ENCODE assay signal across 13 cellular contexts in the genomic region with DNA sequence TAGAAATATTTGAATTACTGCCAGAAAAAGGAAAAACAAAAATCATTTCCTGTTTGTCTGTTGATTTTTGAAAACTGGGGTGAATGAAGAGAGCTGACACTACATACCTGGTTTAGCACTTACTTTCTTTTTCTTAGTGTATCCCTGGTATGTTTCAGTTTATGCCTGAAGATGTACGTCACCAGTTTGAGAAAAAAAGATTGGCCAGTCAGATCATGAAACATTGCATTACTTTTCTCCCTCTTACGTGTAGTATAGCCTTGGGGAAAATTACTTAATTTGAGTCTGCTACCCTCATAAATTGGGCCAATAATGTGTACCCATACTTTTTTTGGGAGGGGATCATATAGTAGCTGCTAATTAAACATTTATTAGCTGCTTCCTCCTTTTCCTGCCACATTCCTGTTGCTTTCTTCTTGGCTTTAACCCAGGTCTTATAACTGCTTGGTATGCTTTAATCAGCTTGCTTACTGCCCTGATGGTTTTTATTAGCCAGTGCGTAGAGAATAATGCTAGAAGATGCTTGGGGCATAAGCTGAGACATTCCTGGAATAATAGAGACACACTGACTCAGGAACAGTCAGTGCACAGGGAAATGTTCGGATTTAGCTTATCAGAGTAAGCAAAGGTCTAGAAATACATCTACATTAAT. TPM values are rescaled to one million over a fixed set of nuclear protein-coding genes. Genes with fewer than 3 reads are reported as not detected.
DNase-seq lines count a peak whose midpoint lies in the region; ATAC-seq and TF ChIP-seq lines count a peak whose summit lies in the region.
"Had no signal": no experiment of that assay in that cellular context is flagged by ENCODE, and none has a peak within 500 bp of the region (broad histone marks: within the 10 kb centered on the region; RNA-seq: fewer than 3 reads in every experiment).

No MANE protein-coding gene starts in this region.

- peaks cover 7% of the 10 kb centered on the region for H3K9me3 Mint-ChIP-seq in MCF 10A (ENCODE audit: unreplicated experiment)

- TF ChIP-seq CTCF in MCF 10A (IDR thresholded peaks at IDR 0.05; ENCODE audit: unreplicated experiment) (no peak), breast epithelium (IDR thresholded peaks at IDR 0.05) (no peak), VCaP (conservative IDR thresholded peaks at IDR 0.05) (no peak), foreskin fibroblast (IDR thresholded peaks at IDR 0.05; ENCODE audit: low read depth, low read length) (no peak), GM20000 (IDR thresholded peaks at IDR 0.05; ENCODE audit: extremely low read depth, missing control alignments) (no peak)

- no peak overlapping the region for H3K4me3 Mint-ChIP-seq in MCF 10A (ENCODE audit: unreplicated experiment)
- H3K4me3 Mint-ChIP-seq: nephron progenitor cell had no signal

- no peak for ATAC-seq in left colon
- ATAC-seq: Right ventricle myocardium inferior had no signal

- peaks cover 5% of the 10 kb centered on the region for H3K4me1 Mint-ChIP-seq in MCF 10A (ENCODE audit: insufficient read depth, unreplicated experiment)
- H3K4me1 Mint-ChIP-seq: nephron progenitor cell had no signal

- no peaks in the 10 kb centered on the region for H3K27me3 Mint-ChIP-seq in MCF 10A (ENCODE audit: insufficient read depth, unreplicated experiment)

- no peaks in the 10 kb centered on the region for H3K36me3 ChIP-seq in breast epithelium

- H3K27ac Mint-ChIP-seq in MCF 10A (ENCODE audit: low read depth, unreplicated experiment), result no peak overlapping the region
- H3K27ac Mint-ChIP-seq: nephron progenitor cell had no signal

- POLR2A ChIA-PET in MCF 10A (lab: Yijun Ruan, JAX), result interaction anchor here (0.6 to 1.7 kb wide), 4 partner anchors 9 to 436 kb away, joined by 3 to 9 read pairs (median 4); no protein-coding TSS in a partner anchor

- DNase-seq in MCF 10A (ENCODE audit: unreplicated experiment), result peak; percentile 22
- no peak for DNase-seq in breast epithelium (ENCODE audit: low spot score in 2 of 2)
- peak; percentile 83 to 93 for DNase-seq in foreskin fibroblast
- no peak for DNase-seq in NCI-H1436 treated with DMSO at 0.1 percent for 48 hours (lab: John Stamatoyannopoulos, UW)
- no peak for DNase-seq in GM20000 (ENCODE audit: low spot score)
- DNase-seq in left colon, result no peak
- no peak for DNase-seq in NCI-H2107 (lab: John Stamatoyannopoulos, UW)
- DNase-seq: ACHN; activated effector memory CD4-positive, alpha-beta T cell treated with Interleukin-2 at 50 U/mL for 16 hours; Kasumi-1; nephron progenitor cell had no signal

- intact Hi-C loops in MCF 10A (cut with micrococcal nuclease) (no loop called here), breast epithelium (cut with DNase I; ENCODE audit: low total_unique reads) (no loop called here), left colon (cut with DNase I, micrococcal nuclease) (no loop called here)

- CTCF ChIA-PET in MCF 10A (lab: Yijun Ruan, JAX), result interaction anchor here (0.7 to 2.0 kb wide), 5 partner anchors 15 to 77 kb away, joined by 3 to 7 read pairs (median 4); no protein-coding TSS in a partner anchor

- H3K4me3 ChIP-seq in breast epithelium (no peak overlapping the region), foreskin fibroblast (ENCODE audit: low read depth in 1 of 2, low read length in 2 of 2) (no peak overlapping the region)

- H3K36me3 Mint-ChIP-seq in MCF 10A (ENCODE audit: insufficient read depth, unreplicated experiment), result no peaks in the 10 kb centered on the region

- no peak for TF ChIP-seq POLR2A in breast epithelium (IDR thresholded peaks at IDR 0.05)

- H3K27me3 ChIP-seq in breast epithelium, result no peaks in the 10 kb centered on the region

- H3K27ac ChIP-seq in breast epithelium (no peak overlapping the region), VCaP (peak overlapping the region; percentile 47)

- no peaks in the 10 kb centered on the region for H3K4me1 ChIP-seq in breast epithelium

- H3K9me3 ChIP-seq in breast epithelium, result peaks cover 0 to 8% of the 10 kb centered on the region in 2 donors

- no TSS peak for BruUV-seq in MCF 10A (replicated peaks; lab: Mats Ljungman, UMichigan)

RNA-seq across cellular contexts. Expression of a gene that starts 32.1 kb away (rescaled TPM):
- 18.2 and 19.0 TPM in 2 replicates for total RNA-seq in MCF 10A (2022)
- total RNA-seq in breast epithelium, result 10 to 100 TPM; 41.3 to 83.7 (median 49.5) TPM
- total RNA-seq in left colon, result 10 to 100 TPM; 67.8 to 70.4 TPM

Comparison
In these comparisons a context has a peak if more than half of its experiments do, and no peak if none do; other contexts are left out.
1. DNase-seq: peak in MCF 10A (single experiment) and foreskin fibroblast (2 of 2); none in breast epithelium (0 of 2), NCI-H1436 treated with DMSO at 0.1 percent for 48 hours (single experiment), GM20000 (single experiment), left colon (0 of 2) and NCI-H2107 (single experiment).